In the genomic region with DNA sequence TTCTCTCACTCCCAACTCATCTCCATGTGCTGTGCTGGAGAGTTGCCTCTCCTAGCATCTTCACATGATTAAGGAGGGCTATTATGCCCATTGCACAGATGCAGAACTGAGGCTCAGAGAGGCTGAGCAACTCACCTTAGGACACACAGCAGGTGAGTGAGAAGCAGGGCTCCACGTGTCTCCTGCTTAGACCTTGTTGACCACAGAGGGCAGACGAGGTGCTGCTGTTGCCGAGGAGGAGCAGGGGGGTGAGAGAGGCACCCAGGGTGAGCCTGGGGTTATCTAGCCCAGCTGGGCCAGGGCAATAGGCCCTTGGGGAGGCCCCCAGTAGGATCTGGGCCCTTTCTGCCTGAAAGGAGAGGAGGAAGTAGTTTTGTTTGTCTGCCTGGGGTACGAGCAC, we compare ENCODE assay signal across 13 cellular contexts. TPM values are rescaled to one million over a fixed set of nuclear protein-coding genes. Genes with fewer than 3 reads are reported as not detected.
DNase-seq lines count a peak whose midpoint lies in the region; ATAC-seq lines count a peak whose summit lies in the region.
"Had no signal": no experiment of that assay in that cellular context is flagged by ENCODE, and none has a peak within 500 bp of the region (broad histone marks: within the 10 kb centered on the region; RNA-seq: fewer than 3 reads in every experiment).

No MANE protein-coding gene starts in this region.

- H3K36me3 Mint-ChIP-seq in activated T-cell treated with anti-CD3 and anti-CD28 coated beads, Interleukin-2, amount 50 U/mL, for 24 hours (ENCODE audit: low read depth) = peaks cover 7% of the 10 kb centered on the region
- peaks cover 3% of the 10 kb centered on the region for H3K36me3 Mint-ChIP-seq in T-cell
- H3K36me3 Mint-ChIP-seq in stimulated activated memory B cell treated with anti-CD40 and anti-IgM and Interleukin-4, amounts not matched to agents 10 μg/mL and 1 μg/mL and 100 μg/mL, for 72 hours = peaks cover 27% of the 10 kb centered on the region
- H3K36me3 Mint-ChIP-seq: activated naive CD8-positive, alpha-beta T cell had no signal

- H3K4me1 Mint-ChIP-seq in activated T-cell treated with anti-CD3 and anti-CD28 coated beads, Interleukin-2, amount 50 U/mL, for 24 hours (ENCODE audit: low read depth) = peaks cover 31% of the 10 kb centered on the region
- H3K4me1 Mint-ChIP-seq in T-cell = peaks cover 30 to 59% (median 35%) of the 10 kb centered on the region in 3 donors
- H3K4me1 Mint-ChIP-seq in stimulated activated memory B cell treated with anti-CD40 and anti-IgM and Interleukin-4, amounts not matched to agents 10 μg/mL and 1 μg/mL and 100 μg/mL, for 72 hours = peaks cover 72% of the 10 kb centered on the region

- peak overlapping the region; percentile 8 for H3K27ac Mint-ChIP-seq in activated T-cell treated with anti-CD3 and anti-CD28 coated beads, Interleukin-2, amount 50 U/mL, for 24 hours
- H3K27ac Mint-ChIP-seq in T-cell = peak overlapping the region; percentile 23 to 80
- peak overlapping the region; percentile 100 for H3K27ac Mint-ChIP-seq in stimulated activated memory B cell treated with anti-CD40 and anti-IgM and Interleukin-4, amounts not matched to agents 10 μg/mL and 1 μg/mL and 100 μg/mL, for 72 hours
- H3K27ac Mint-ChIP-seq: activated naive CD8-positive, alpha-beta T cell; endodermal cell had no signal

- CTCF ChIA-PET in T-cell (lab: Charles Lee) = no interaction called here

- H3K9me3 Mint-ChIP-seq in activated T-cell treated with anti-CD3 and anti-CD28 coated beads, Interleukin-2, amount 50 U/mL, for 24 hours = no peaks in the 10 kb centered on the region
- no peaks in the 10 kb centered on the region for H3K9me3 Mint-ChIP-seq in T-cell
- H3K9me3 Mint-ChIP-seq in stimulated activated memory B cell treated with anti-CD40 and anti-IgM and Interleukin-4, amounts not matched to agents 10 μg/mL and 1 μg/mL and 100 μg/mL, for 72 hours = peaks cover 9% of the 10 kb centered on the region
- H3K9me3 Mint-ChIP-seq: endodermal cell had no signal

- H3K4me3 Mint-ChIP-seq in activated T-cell treated with anti-CD3 and anti-CD28 coated beads, Interleukin-2, amount 50 U/mL, for 24 hours = no peak overlapping the region
- H3K4me3 Mint-ChIP-seq in T-cell = no peak overlapping the region
- peak overlapping the region; percentile 43 for H3K4me3 Mint-ChIP-seq in stimulated activated memory B cell treated with anti-CD40 and anti-IgM and Interleukin-4, amounts not matched to agents 10 μg/mL and 1 μg/mL and 100 μg/mL, for 72 hours
- H3K4me3 Mint-ChIP-seq: activated naive CD8-positive, alpha-beta T cell; endodermal cell had no signal

- POLR2A ChIA-PET in T-cell (lab: Charles Lee) = no interaction called here

- ATAC-seq in HG03175 (IDR thresholded peaks at IDR 0.05; ENCODE audit: unreplicated experiment) (peak; percentile 42), T-cell (replicated peaks in 1 of 4) (no peak)
- ATAC-seq in stimulated activated memory B cell treated with anti-CD40 and anti-IgM and Interleukin-4, amounts not matched to agents 10 μg/mL and 1 μg/mL and 100 μg/mL, for 72 hours = peak; percentile 87

- H3K27me3 Mint-ChIP-seq in activated T-cell treated with anti-CD3 and anti-CD28 coated beads, Interleukin-2, amount 50 U/mL, for 24 hours = no peaks in the 10 kb centered on the region
- no peaks in the 10 kb centered on the region for H3K27me3 Mint-ChIP-seq in T-cell
- H3K27me3 Mint-ChIP-seq in stimulated activated memory B cell treated with anti-CD40 and anti-IgM and Interleukin-4, amounts not matched to agents 10 μg/mL and 1 μg/mL and 100 μg/mL, for 72 hours = no peaks in the 10 kb centered on the region
- H3K27me3 Mint-ChIP-seq: activated naive CD8-positive, alpha-beta T cell had no signal

- no peak for DNase-seq in activated T-cell treated with anti-CD3 and anti-CD28 coated beads, Interleukin-2, amount 50 U/mL, for 24 hours
- no peak for DNase-seq in activated T-cell treated with anti-CD3 and anti-CD28 coated beads, Interleukin-2, amount 50 U/mL, for 1 hour
- DNase-seq in T-cell = peak in 6 of 34 experiments; percentile 7 to 40 (median 13)
- no peak for DNase-seq in stimulated activated naive CD4-positive, alpha-beta T cell treated with Interleukin-2 at 50 U/mL for 16 hours (lab: John Stamatoyannopoulos, UW)
- DNase-seq in NCI-H2171 treated with DMSO at 0.1 percent for 48 hours (lab: John Stamatoyannopoulos, UW) = no peak
- no peak for DNase-seq in amygdala (lab: John Stamatoyannopoulos, UW)
- DNase-seq: endodermal cell; NCI-H187; stimulated activated CD4-positive, alpha-beta T cell treated with anti-CD3 and anti-CD28 coated beads, Interleukin-4, amount 100 ng/mL, for 24 hours; T1000 had no signal

RNA-seq across cellular contexts. Expression of a gene that starts 2.4 kb away (rescaled TPM):
- 10 to 100 TPM; 23.5 to 37.0 (median 28.5) TPM for total RNA-seq in T-cell

RNA-seq across cellular contexts. Expression of a gene that starts 29.4 kb away (rescaled TPM):
- 10 to 100 TPM; 67.0 to 84.5 (median 71.7) TPM for total RNA-seq in T-cell

RNA-seq across cellular contexts. Expression of a gene that starts 32.3 kb away (rescaled TPM):
- total RNA-seq in T-cell = not detected
- total RNA-seq: endodermal cell had no signal

RNA-seq across cellular contexts. Expression of a gene that starts 44.2 kb away (rescaled TPM):
- total RNA-seq in T-cell = 10 to 100 TPM; 42.1 to 60.6 (median 53.3) TPM

RNA-seq across cellular contexts. Expression of a gene that starts 56.7 kb away (rescaled TPM):
- total RNA-seq in T-cell = 100 to 1,000 TPM in 4 of 5 donors, 10 to 100 TPM in 1; 94.9 to 171 (median 133) TPM

Comparison
In these comparisons a context has a peak if more than half of its experiments do, and no peak if none do; other contexts are left out.
1. H3K27ac Mint-ChIP-seq: peak in every context shown above with its lines; median percentile 100 in stimulated activated memory B cell treated with anti-CD40 and anti-IgM and Interleukin-4, amounts not matched to agents 10 μg/mL and 1 μg/mL and 100 μg/mL, for 72 hours; 52 in T-cell; 8 in activated T-cell treated with anti-CD3 and anti-CD28 coated beads, Interleukin-2, amount 50 U/mL, for 24 hours.
2. ATAC-seq: peak in HG03175 (single experiment) and stimulated activated memory B cell treated with anti-CD40 and anti-IgM and Interleukin-4, amounts not matched to agents 10 μg/mL and 1 μg/mL and 100 μg/mL, for 72 hours (single experiment); none in T-cell (0 of 4).